13 cellular contexts compared by ENCODE assay signal in the genomic region with DNA sequence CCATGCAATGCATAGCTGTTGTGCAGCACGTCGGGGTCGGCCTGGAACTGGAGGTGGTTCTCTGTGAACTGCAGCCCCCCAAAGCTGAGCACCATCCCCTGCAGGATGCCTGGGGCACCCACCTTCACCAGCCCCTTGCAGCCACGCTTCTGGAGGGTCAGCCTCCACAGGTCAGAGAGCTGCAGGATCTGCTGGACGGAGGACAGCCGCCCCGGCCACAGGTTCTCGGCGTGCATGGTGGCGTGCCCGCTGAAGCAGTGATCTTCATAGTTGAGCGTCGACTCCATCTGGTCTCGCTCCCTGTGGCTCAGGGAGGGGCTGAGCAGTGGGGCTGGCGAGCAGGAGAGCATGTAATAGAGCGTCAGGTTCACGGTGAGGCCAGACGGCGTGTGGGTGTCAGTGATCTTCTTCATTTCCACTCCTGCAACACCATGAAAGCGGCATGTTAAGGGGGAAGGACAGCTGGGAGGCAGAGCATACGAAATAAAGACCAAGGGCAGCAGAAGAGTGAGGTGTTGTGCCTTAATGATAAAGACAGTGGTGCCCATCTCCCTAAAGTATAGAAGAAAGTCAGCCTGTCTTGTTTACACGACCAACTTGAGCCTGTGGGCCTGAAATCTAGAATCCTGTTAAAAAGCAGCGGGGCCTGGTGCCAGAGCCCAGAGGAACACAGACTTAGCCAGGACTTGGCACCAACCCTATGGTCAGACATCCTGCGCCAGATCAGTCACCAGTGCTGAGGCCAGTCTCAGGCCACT. TPM values are rescaled to one million over a fixed set of nuclear protein-coding genes. Genes with fewer than 3 reads are reported as not detected.
DNase-seq lines count a peak whose midpoint lies in the region; ATAC-seq, FAIRE-seq and TF ChIP-seq lines count a peak whose summit lies in the region.
"Had no signal": no experiment of that assay in that cellular context is flagged by ENCODE, and none has a peak within 500 bp of the region (broad histone marks: within the 10 kb centered on the region; RNA-seq: fewer than 3 reads in every experiment).

No MANE protein-coding gene starts in this region.

- ATAC-seq in CD4-positive, alpha-beta T cell (ENCODE audit: poor library complexity), result no peak
- ATAC-seq in activated naive CD8-positive, alpha-beta T cell treated with anti-CD3 and anti-CD28 coated beads, Interleukin-2, amount 50 U/mL, for 24 hours, result no peak
- ATAC-seq in naive thymus-derived CD4-positive, alpha-beta T cell, result no peak
- ATAC-seq in left colon, result no peak

- H3K4me3 ChIP-seq in naive thymus-derived CD4-positive, alpha-beta T cell (ENCODE audit: low read length), result no peak overlapping the region
- H3K4me3 ChIP-seq: thyroid gland had no signal

- DNase-seq in CD4-positive, alpha-beta T cell, result no peak
- DNase-seq in HFFc6 (no peak), GM19239 (ENCODE audit: insufficient read length, low spot score) (no peak), hippocampal formation (lab: John Stamatoyannopoulos, UW) (no peak), head of caudate nucleus (no peak), left colon (no peak)
- DNase-seq in activated naive CD8-positive, alpha-beta T cell treated with anti-CD3 and anti-CD28 coated beads, Interleukin-2, amount 50 U/mL, for 24 hours, result no peak
- no peak for DNase-seq in naive thymus-derived CD4-positive, alpha-beta T cell
- DNase-seq: aorta, NCI-H2171 had no signal

- H3K4me1 ChIP-seq in naive thymus-derived CD4-positive, alpha-beta T cell (ENCODE audit: control insufficient read depth in 2 of 2, insufficient read depth in 2 of 2, low read length in 2 of 2), result peaks cover 14 to 32% of the 10 kb centered on the region in 2 donors

- TF ChIP-seq CTCF in CD4-positive, alpha-beta T cell (IDR thresholded peaks at IDR 0.05), result no peak
- no peak for TF ChIP-seq CTCF in HFFc6 (IDR thresholded peaks at IDR 0.05)

- no peaks in the 10 kb centered on the region for H3K9me3 ChIP-seq in CD4-positive, alpha-beta T cell (ENCODE audit: control insufficient read depth, low read length)
- H3K9me3 ChIP-seq in naive thymus-derived CD4-positive, alpha-beta T cell (ENCODE audit: control insufficient read depth in 2 of 3, low read length in 3 of 3), result no peaks in the 10 kb centered on the region
- H3K9me3 ChIP-seq: neutrophil, thyroid gland had no signal

- H3K36me3 ChIP-seq in naive thymus-derived CD4-positive, alpha-beta T cell (ENCODE audit: control insufficient read depth in 2 of 3, insufficient read depth in 3 of 3, low read length in 3 of 3), result peaks cover 0 to 45% (median 3%) of the 10 kb centered on the region in 3 experiments

- peaks cover 52% of the 10 kb centered on the region for H3K36me3 Mint-ChIP-seq in CD4-positive, alpha-beta T cell (ENCODE audit: low read depth)
- peaks cover 24% of the 10 kb centered on the region for H3K36me3 Mint-ChIP-seq in HFFc6 (ENCODE audit: low read depth)
- H3K36me3 Mint-ChIP-seq in activated naive CD8-positive, alpha-beta T cell treated with anti-CD3 and anti-CD28 coated beads, Interleukin-2, amount 50 U/mL, for 24 hours (ENCODE audit: low read depth), result peaks cover 17% of the 10 kb centered on the region
- H3K36me3 Mint-ChIP-seq in naive thymus-derived CD4-positive, alpha-beta T cell, result peaks cover 0 to 22% (median 16%) of the 10 kb centered on the region in 5 donors

- H3K4me1 Mint-ChIP-seq in CD4-positive, alpha-beta T cell (ENCODE audit: low read depth), result peaks cover 40% of the 10 kb centered on the region
- peaks cover 51% of the 10 kb centered on the region for H3K4me1 Mint-ChIP-seq in HFFc6 (ENCODE audit: low read depth)
- H3K4me1 Mint-ChIP-seq in activated naive CD8-positive, alpha-beta T cell treated with anti-CD3 and anti-CD28 coated beads, Interleukin-2, amount 50 U/mL, for 24 hours, result peaks cover 41% of the 10 kb centered on the region
- H3K4me1 Mint-ChIP-seq in naive thymus-derived CD4-positive, alpha-beta T cell, result peaks cover 37 to 68% (median 40%) of the 10 kb centered on the region in 7 donors

- H3K27ac ChIP-seq in CD4-positive, alpha-beta T cell (ENCODE audit: low read depth, low read length), result no peak overlapping the region
- H3K27ac ChIP-seq in naive thymus-derived CD4-positive, alpha-beta T cell (ENCODE audit: low read depth, low read length), result no peak overlapping the region
- H3K27ac ChIP-seq: neutrophil, thyroid gland had no signal

- no peak for FAIRE-seq in GM19239 (lab: Jason Lieb, UNC)
- FAIRE-seq: RCC 7860 had no signal

- H3K27me3 Mint-ChIP-seq in CD4-positive, alpha-beta T cell, result no peaks in the 10 kb centered on the region
- no peaks in the 10 kb centered on the region; the same call in 1 of the 2 replicates for H3K27me3 Mint-ChIP-seq in HFFc6 (ENCODE audit: insufficient read depth)
- H3K27me3 Mint-ChIP-seq in activated naive CD8-positive, alpha-beta T cell treated with anti-CD3 and anti-CD28 coated beads, Interleukin-2, amount 50 U/mL, for 24 hours, result no peaks in the 10 kb centered on the region
- no peaks in the 10 kb centered on the region for H3K27me3 Mint-ChIP-seq in naive thymus-derived CD4-positive, alpha-beta T cell

- H3K9me3 Mint-ChIP-seq in CD4-positive, alpha-beta T cell, result no peaks in the 10 kb centered on the region
- H3K9me3 Mint-ChIP-seq in HFFc6, result no peaks in the 10 kb centered on the region
- no peaks in the 10 kb centered on the region for H3K9me3 Mint-ChIP-seq in activated naive CD8-positive, alpha-beta T cell treated with anti-CD3 and anti-CD28 coated beads, Interleukin-2, amount 50 U/mL, for 24 hours
- no peaks in the 10 kb centered on the region for H3K9me3 Mint-ChIP-seq in naive thymus-derived CD4-positive, alpha-beta T cell

- no peaks in the 10 kb centered on the region for H3K27me3 ChIP-seq in CD4-positive, alpha-beta T cell (ENCODE audit: control insufficient read depth, insufficient read depth, low read length)
- H3K27me3 ChIP-seq in naive thymus-derived CD4-positive, alpha-beta T cell (ENCODE audit: control insufficient read depth in 2 of 2, insufficient read depth in 2 of 2, low read length in 2 of 2), result no peaks in the 10 kb centered on the region
- H3K27me3 ChIP-seq: neutrophil, thyroid gland had no signal

- POLR2A ChIA-PET in CD4-positive, alpha-beta T cell (lab: Charles Lee), result interaction anchor here (0.9 to 3.3 kb wide), 3 partner anchors 13 to 15 kb away, joined by 3 to 15 read pairs (median 3); no protein-coding TSS in a partner anchor
- POLR2A ChIA-PET in naive thymus-derived CD4-positive, alpha-beta T cell (lab: Charles Lee), result interaction anchor here (1.0 to 2.0 kb wide), 3 partner anchors 12 to 15 kb away, joined by 4 to 8 read pairs (median 5); no protein-coding TSS in a partner anchor

- H3K27ac Mint-ChIP-seq in CD4-positive, alpha-beta T cell, result peak overlapping the region; percentile 76
- H3K27ac Mint-ChIP-seq in HFFc6, result no peak overlapping the region
- H3K27ac Mint-ChIP-seq in activated naive CD8-positive, alpha-beta T cell treated with anti-CD3 and anti-CD28 coated beads, Interleukin-2, amount 50 U/mL, for 24 hours, result no peak overlapping the region
- H3K27ac Mint-ChIP-seq in naive thymus-derived CD4-positive, alpha-beta T cell, result peak overlapping the region in 7 of 9 donors; percentile 32 to 86 (median 53)

- CTCF ChIA-PET in CD4-positive, alpha-beta T cell (lab: Charles Lee), result no interaction called here
- CTCF ChIA-PET in naive thymus-derived CD4-positive, alpha-beta T cell (lab: Charles Lee), result interaction anchor here (0.6 kb wide), 1 partner anchor 16 kb away, joined by 3 read pairs; no protein-coding TSS in a partner anchor

- H3K4me3 Mint-ChIP-seq in CD4-positive, alpha-beta T cell, result peak overlapping the region; percentile 92
- peak overlapping the region; percentile 87 for H3K4me3 Mint-ChIP-seq in HFFc6
- peak overlapping the region; percentile 82 for H3K4me3 Mint-ChIP-seq in activated naive CD8-positive, alpha-beta T cell treated with anti-CD3 and anti-CD28 coated beads, Interleukin-2, amount 50 U/mL, for 24 hours
- peak overlapping the region; percentile 83 to 92 (median 87) for H3K4me3 Mint-ChIP-seq in naive thymus-derived CD4-positive, alpha-beta T cell

- intact Hi-C loops in CD4-positive, alpha-beta T cell (cut with DNase I, micrococcal nuclease), result no loop called here
- intact Hi-C loops in naive thymus-derived CD4-positive, alpha-beta T cell (cut with micrococcal nuclease), result no loop called here
- intact Hi-C loops in head of caudate nucleus (cut with DNase I) (no loop called here), left colon (cut with DNase I, micrococcal nuclease) (no loop called here)

RNA-seq across cellular contexts. Expression of gene KIAA2013, which starts 3.0 kb away (rescaled TPM):
- total RNA-seq in CD4-positive, alpha-beta T cell, result 1 to 10 TPM; 7.6 to 8.3 TPM
- 10 to 100 TPM; 59.0 to 74.3 (median 66.5) TPM for total RNA-seq in HFFc6 (2021; fragmentation: NEBNext Ultra II Directional; extraction: Animal tissue kit (Norgen Biotek cat#: 25700))
- total RNA-seq in naive thymus-derived CD4-positive, alpha-beta T cell, result 10 to 100 TPM; 13.3 to 38.1 (median 27.2) TPM
- 10 to 100 TPM; 19.8 to 37.9 TPM for polyA plus RNA-seq in naive thymus-derived CD4-positive, alpha-beta T cell
- 100 to 1,000 TPM; 105 to 120 TPM for total RNA-seq in left colon

RNA-seq across cellular contexts. Expression of gene PLOD1, which starts 11.3 kb away (rescaled TPM):
- total RNA-seq in CD4-positive, alpha-beta T cell, result 1 to 10 TPM; 1.6 to 1.8 TPM
- total RNA-seq in HFFc6 (2021; fragmentation: NEBNext Ultra II Directional; extraction: Animal tissue kit (Norgen Biotek cat#: 25700)), result 100 to 1,000 TPM; 294 to 438 (median 315) TPM
- total RNA-seq in naive thymus-derived CD4-positive, alpha-beta T cell, result 10 to 100 TPM in 2 of 5 experiments, 1 to 10 TPM in 3; 3.6 to 24.2 (median 4.8) TPM
- 1 to 10 TPM; 1.8 to 2.7 TPM for polyA plus RNA-seq in naive thymus-derived CD4-positive, alpha-beta T cell
- total RNA-seq in left colon, result 10 to 100 TPM; 36.4 to 49.8 TPM

RNA-seq across cellular contexts. Expression of gene MFN2, which starts 57.0 kb away (rescaled TPM):
- 10 to 100 TPM; 33.0 to 38.1 TPM for total RNA-seq in CD4-positive, alpha-beta T cell
- total RNA-seq in HFFc6 (2021; fragmentation: NEBNext Ultra II Directional; extraction: Animal tissue kit (Norgen Biotek cat#: 25700)), result 100 to 1,000 TPM in 4 of 6 experiments, 10 to 100 TPM in 2; 92.8 to 112 (median 101) TPM
- total RNA-seq in naive thymus-derived CD4-positive, alpha-beta T cell, result 10 to 100 TPM; 40.2 to 58.6 (median 44.8) TPM
- polyA plus RNA-seq in naive thymus-derived CD4-positive, alpha-beta T cell, result 10 to 100 TPM; 29.5 to 42.8 TPM
- total RNA-seq in left colon, result 10 to 100 TPM; 93.9 to 99.6 TPM

Comparison
In these comparisons a context has a peak if more than half of its experiments do, and no peak if none do; other contexts are left out.
1. H3K27ac Mint-ChIP-seq: peak in CD4-positive, alpha-beta T cell (single experiment) and naive thymus-derived CD4-positive, alpha-beta T cell (7 of 9); none in HFFc6 (single experiment) and activated naive CD8-positive, alpha-beta T cell treated with anti-CD3 and anti-CD28 coated beads, Interleukin-2, amount 50 U/mL, for 24 hours (single experiment).
2. RNA of gene PLOD1, which starts 11.3 kb away (total RNA-seq): 294 to 438 TPM in HFFc6; 36.4 to 49.8 TPM in left colon, 3.6 to 24.2 TPM in naive thymus-derived CD4-positive, alpha-beta T cell and 1.6 to 1.8 TPM in CD4-positive, alpha-beta T cell; every median in the first group is over 4 times any median in the second.
3. Peak in every context shown above with its lines, with median percentiles within 50 percentile points of each other: H3K4me3 Mint-ChIP-seq.